In the genomic region with DNA sequence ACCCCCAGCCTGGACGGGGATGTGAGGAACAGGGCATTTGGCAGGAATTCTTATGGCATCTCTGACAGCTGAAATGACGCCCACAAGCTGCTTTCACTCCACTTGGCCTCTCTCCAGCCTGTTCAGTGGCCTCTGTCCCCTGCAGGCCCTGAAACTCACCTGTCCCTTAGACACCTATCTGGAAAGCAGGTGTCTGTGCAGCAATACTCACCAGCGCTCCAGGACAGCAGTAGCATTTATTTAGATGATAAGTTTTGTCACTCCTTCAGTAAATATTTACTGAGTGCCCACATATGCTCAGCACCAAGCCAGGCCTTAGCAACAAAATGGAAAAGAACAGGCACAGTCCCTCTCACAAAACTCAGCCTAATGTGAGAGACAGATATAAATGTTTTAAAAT, we compare ENCODE assay signal across 19 cellular contexts.
"Had no signal": no experiment of that assay in that cellular context is flagged by ENCODE, and none has a peak within 500 bp of the region (broad histone marks: within the 10 kb centered on the region; RNA-seq: fewer than 3 reads in every experiment).

No MANE protein-coding gene starts in this region.

- H3K27ac ChIP-seq: pancreas, stomach, thyroid gland had no signal

- ATAC-seq: left lobe of liver; natural killer cell; sciatic nerve; stimulated activated effector memory CD8-positive, alpha-beta T cell treated with anti-CD3 and anti-CD28 coated beads, Interleukin-12 subunit alpha, Interleukin-12 subunit beta, amount 100 ng/mL, for 72 hours had no signal

- H3K4me1 ChIP-seq: pancreas, thyroid gland had no signal

- DNase-seq: dorsolateral prefrontal cortex; effector CD4-positive, alpha-beta T cell; hypothalamus; mesendoderm; natural killer cell; occipital lobe; pancreas; stimulated activated CD4-positive, alpha-beta T cell treated with anti-CD3 and anti-CD28 coated beads, Interleukin-2, amount 100 ng/mL, for 24 hours; stimulated activated CD4-positive, alpha-beta T cell treated with anti-CD3 and anti-CD28 coated beads, Interleukin-4, amount 100 ng/mL, for 24 hours; stimulated activated naive CD4-positive, alpha-beta T cell treated with Interleukin-2 at 50 U/mL for 16 hours; stomach; thyroid gland; trophoblast cell had no signal

- H3K9me3 ChIP-seq: pancreas, stomach, thyroid gland had no signal

- H3K36me3 ChIP-seq: pancreas, stomach, thyroid gland had no signal

- H3K4me3 ChIP-seq: dorsolateral prefrontal cortex, pancreas, stomach, thyroid gland had no signal

- H3K27me3 ChIP-seq: dorsolateral prefrontal cortex, pancreas, stomach, thyroid gland had no signal

- FAIRE-seq: colon, frontal cortex, keratinocyte, pancreas had no signal
